Comparison of ENCODE assay signal across 10 cellular contexts in genomic region chr15:40381818-40382529, GRCh38. TPM values are rescaled to one million over a fixed set of nuclear protein-coding genes. Genes with fewer than 3 reads are reported as not detected.
DNase-seq lines count a peak whose midpoint lies in the region; ATAC-seq, FAIRE-seq and TF ChIP-seq lines count a peak whose summit lies in the region.
"Had no signal": no experiment of that assay in that cellular context is flagged by ENCODE, and none has a peak within 500 bp of the region (broad histone marks: within the 10 kb centered on the region; RNA-seq: fewer than 3 reads in every experiment).

No MANE protein-coding gene starts in this region.

- H3K4me3 Mint-ChIP-seq in activated CD4-positive, alpha-beta memory T cell treated with anti-CD3 and anti-CD28 coated beads, Interleukin-2, amount 10 ng/mL, durations not matched to agents 7 days and 5 days: peak overlapping the region; percentile 98
- no peak overlapping the region for H3K4me3 Mint-ChIP-seq in activated CD4-positive, alpha-beta memory T cell treated with anti-CD3 and anti-CD28 coated beads for 36 hours
- no peak overlapping the region for H3K4me3 Mint-ChIP-seq in T-helper 17 cell
- peak overlapping the region in 3 of 10 donors; percentile 98 to 99 (median 98) for H3K4me3 Mint-ChIP-seq in naive thymus-derived CD4-positive, alpha-beta T cell

- DNase-seq in activated CD4-positive, alpha-beta memory T cell treated with anti-CD3 and anti-CD28 coated beads, Interleukin-2, amount 10 ng/mL, durations not matched to agents 7 days and 5 days: no peak
- DNase-seq in activated CD4-positive, alpha-beta memory T cell treated with anti-CD3 and anti-CD28 coated beads for 36 hours: no peak
- DNase-seq in T-helper 17 cell (no peak), kidney (no peak), spleen (peak; percentile 53), NCI-H2029 treated with DMSO at 0.1 percent for 48 hours (lab: John Stamatoyannopoulos, UW) (no peak), GM20000 (ENCODE audit: low spot score) (no peak)
- no peak for DNase-seq in naive thymus-derived CD4-positive, alpha-beta T cell

- H3K27me3 ChIP-seq in spleen (replicated peaks in 1 of 7): no peaks in the 10 kb centered on the region
- H3K27me3 ChIP-seq in naive thymus-derived CD4-positive, alpha-beta T cell (ENCODE audit: control insufficient read depth in 2 of 2, insufficient read depth in 2 of 2, low read length in 2 of 2): no peaks in the 10 kb centered on the region

- no peak overlapping the region for H3K9ac ChIP-seq in kidney (ENCODE audit: low read length in 2 of 2)

- TF ChIP-seq CTCF in kidney (IDR thresholded peaks at IDR 0.05; ENCODE audit: borderline replicate concordance, extremely low read depth, insufficient read depth) (no peak), spleen (IDR thresholded peaks at IDR 0.05 in 8 of 11, conservative IDR thresholded peaks at IDR 0.05 in 3 of 11) (no peak), GM20000 (IDR thresholded peaks at IDR 0.05; ENCODE audit: extremely low read depth, missing control alignments) (no peak)

- CTCF ChIA-PET in activated CD4-positive, alpha-beta memory T cell treated with anti-CD3 and anti-CD28 coated beads, Interleukin-2, amount 10 ng/mL, durations not matched to agents 7 days and 5 days (lab: Charles Lee): interaction anchor here (0.8 to 3.5 kb wide), 5 partner anchors 14 to 44 kb away, joined by 3 to 19 read pairs (median 5); no protein-coding TSS in a partner anchor
- CTCF ChIA-PET in activated CD4-positive, alpha-beta memory T cell treated with anti-CD3 and anti-CD28 coated beads for 36 hours (lab: Charles Lee): interaction anchor here (0.6 to 3.7 kb wide), 5 partner anchors 15 to 107 kb away, joined by 3 to 22 read pairs (median 9); no protein-coding TSS in a partner anchor
- CTCF ChIA-PET in naive thymus-derived CD4-positive, alpha-beta T cell (lab: Charles Lee): interaction anchor here (1.3 to 1.4 kb wide), 3 partner anchors 12 to 44 kb away, joined by 3 to 5 read pairs (median 4); no protein-coding TSS in a partner anchor

- FAIRE-seq in kidney (lab: Jason Lieb, UNC): no peak

- POLR2A ChIA-PET in activated CD4-positive, alpha-beta memory T cell treated with anti-CD3 and anti-CD28 coated beads, Interleukin-2, amount 10 ng/mL, durations not matched to agents 7 days and 5 days (lab: Charles Lee): interaction anchor here (0.6 to 6.5 kb wide), 15 partner anchors 10 to 68 kb away, joined by 3 to 41 read pairs (median 4); partner anchors contain the start of gene IVD
- POLR2A ChIA-PET in activated CD4-positive, alpha-beta memory T cell treated with anti-CD3 and anti-CD28 coated beads for 36 hours (lab: Charles Lee): interaction anchor here (0.7 to 1.8 kb wide), 3 partner anchors 7 to 25 kb away, joined by 3 to 6 read pairs (median 4); no protein-coding TSS in a partner anchor
- POLR2A ChIA-PET in naive thymus-derived CD4-positive, alpha-beta T cell (lab: Charles Lee): interaction anchor here (1.0 to 2.2 kb wide), 7 partner anchors 10 to 71 kb away, joined by 3 to 19 read pairs (median 4); partner anchors contain the start of gene IVD

- no peak overlapping the region for H3K27ac Mint-ChIP-seq in activated CD4-positive, alpha-beta memory T cell treated with anti-CD3 and anti-CD28 coated beads, Interleukin-2, amount 10 ng/mL, durations not matched to agents 7 days and 5 days
- no peak overlapping the region for H3K27ac Mint-ChIP-seq in activated CD4-positive, alpha-beta memory T cell treated with anti-CD3 and anti-CD28 coated beads for 36 hours
- peak overlapping the region; percentile 79 for H3K27ac Mint-ChIP-seq in T-helper 17 cell
- peak overlapping the region in 2 of 9 donors; percentile 23 to 91 for H3K27ac Mint-ChIP-seq in naive thymus-derived CD4-positive, alpha-beta T cell

- no peak for TF ChIP-seq POLR2A in spleen (IDR thresholded peaks at IDR 0.05)

- H3K27ac ChIP-seq in kidney (ENCODE audit: low read depth in 2 of 2, low read length in 2 of 2): no peak overlapping the region
- peak overlapping the region in 1 of 8 donors; percentile 81 for H3K27ac ChIP-seq in spleen
- no peak overlapping the region for H3K27ac ChIP-seq in naive thymus-derived CD4-positive, alpha-beta T cell (ENCODE audit: low read depth, low read length)

- H3K9me3 ChIP-seq in T-helper 17 cell (ENCODE audit: control insufficient read depth, low read length, poor library complexity, severe bottlenecking) (no peaks in the 10 kb centered on the region), kidney (ENCODE audit: control insufficient read depth in 1 of 2, low read length in 2 of 2) (no peaks in the 10 kb centered on the region), spleen (no peaks in the 10 kb centered on the region)
- H3K9me3 ChIP-seq in naive thymus-derived CD4-positive, alpha-beta T cell (ENCODE audit: control insufficient read depth in 2 of 3, low read length in 3 of 3): no peaks in the 10 kb centered on the region

- 92 to 95% (median 92%) methylated on average over 11 of the region's 11 CpGs for WGBS in spleen, 5 donors

- H3K36me3 ChIP-seq in kidney (ENCODE audit: control insufficient read depth in 1 of 2, insufficient read depth in 2 of 2, low read length in 2 of 2): peaks cover 0 to 5% of the 10 kb centered on the region in 2 donors
- H3K36me3 ChIP-seq in spleen: peaks cover 3 to 14% (median 8%) of the 10 kb centered on the region in 6 donors
- H3K36me3 ChIP-seq in naive thymus-derived CD4-positive, alpha-beta T cell (ENCODE audit: control insufficient read depth in 2 of 3, insufficient read depth in 3 of 3, low read length in 3 of 3): peaks cover 0 to 9% (median 0%) of the 10 kb centered on the region in 3 experiments

- peaks cover 32% of the 10 kb centered on the region for H3K4me1 Mint-ChIP-seq in activated CD4-positive, alpha-beta memory T cell treated with anti-CD3 and anti-CD28 coated beads, Interleukin-2, amount 10 ng/mL, durations not matched to agents 7 days and 5 days
- H3K4me1 Mint-ChIP-seq in activated CD4-positive, alpha-beta memory T cell treated with anti-CD3 and anti-CD28 coated beads for 36 hours (ENCODE audit: low read depth): peaks cover 14% of the 10 kb centered on the region
- H3K4me1 Mint-ChIP-seq in T-helper 17 cell: peaks cover 19% of the 10 kb centered on the region
- peaks cover 16 to 26% (median 22%) of the 10 kb centered on the region in 7 donors for H3K4me1 Mint-ChIP-seq in naive thymus-derived CD4-positive, alpha-beta T cell

- H3K4me1 ChIP-seq in kidney (ENCODE audit: control insufficient read depth in 1 of 2, insufficient read depth in 1 of 2, low read depth in 1 of 2, low read length in 2 of 2) (peaks cover 9 to 11% of the 10 kb centered on the region in 2 donors), spleen (peaks cover 0 to 38% (median 23%) of the 10 kb centered on the region in 6 donors)
- peaks cover 6 to 7% of the 10 kb centered on the region in 2 donors for H3K4me1 ChIP-seq in naive thymus-derived CD4-positive, alpha-beta T cell (ENCODE audit: control insufficient read depth in 2 of 2, insufficient read depth in 2 of 2, low read length in 2 of 2)

- peaks cover 5% of the 10 kb centered on the region for H3K27me3 Mint-ChIP-seq in activated CD4-positive, alpha-beta memory T cell treated with anti-CD3 and anti-CD28 coated beads, Interleukin-2, amount 10 ng/mL, durations not matched to agents 7 days and 5 days
- no peaks in the 10 kb centered on the region for H3K27me3 Mint-ChIP-seq in activated CD4-positive, alpha-beta memory T cell treated with anti-CD3 and anti-CD28 coated beads for 36 hours
- no peaks in the 10 kb centered on the region for H3K27me3 Mint-ChIP-seq in T-helper 17 cell
- peaks cover 0 to 18% (median 0%) of the 10 kb centered on the region in 5 donors for H3K27me3 Mint-ChIP-seq in naive thymus-derived CD4-positive, alpha-beta T cell

- ATAC-seq in T-helper 17 cell: no peak
- ATAC-seq in naive thymus-derived CD4-positive, alpha-beta T cell: no peak

- H3K36me3 Mint-ChIP-seq in activated CD4-positive, alpha-beta memory T cell treated with anti-CD3 and anti-CD28 coated beads, Interleukin-2, amount 10 ng/mL, durations not matched to agents 7 days and 5 days (ENCODE audit: low read depth): peaks cover 30% of the 10 kb centered on the region
- peaks cover 14% of the 10 kb centered on the region for H3K36me3 Mint-ChIP-seq in activated CD4-positive, alpha-beta memory T cell treated with anti-CD3 and anti-CD28 coated beads for 36 hours
- no peaks in the 10 kb centered on the region for H3K36me3 Mint-ChIP-seq in T-helper 17 cell (ENCODE audit: low read depth)
- peaks cover 0 to 21% (median 5%) of the 10 kb centered on the region in 5 donors for H3K36me3 Mint-ChIP-seq in naive thymus-derived CD4-positive, alpha-beta T cell

- H3K4me3 ChIP-seq in kidney (ENCODE audit: low read length in 2 of 2) (peak overlapping the region; percentile 86 to 87), spleen (peak overlapping the region in 1 of 8 donors; percentile 95)
- H3K4me3 ChIP-seq in naive thymus-derived CD4-positive, alpha-beta T cell (ENCODE audit: low read length): no peak overlapping the region

- intact Hi-C loops in activated CD4-positive, alpha-beta memory T cell treated with anti-CD3 and anti-CD28 coated beads for 36 hours (cut with micrococcal nuclease): loop anchor here (1.0 to 2.0 kb wide), 2 partner anchors 17 to 23 kb away; partner anchors contain the start of gene IVD
- intact Hi-C loops in kidney (cut with DNase I): no loop called here
- intact Hi-C loops in spleen (cut with DNase I; ENCODE audit: low total_unique reads): no loop called here
- intact Hi-C loops in naive thymus-derived CD4-positive, alpha-beta T cell (cut with micrococcal nuclease): loop anchor here (1.0 to 5.0 kb wide), 11 partner anchors 14 to 425 kb away; partner anchors contain the start of genes DISP2 (in 2 of the 2), BAHD1 (in 1 of the 2), DNAJC17 (in 1 of the 2) and IVD (in 1 of the 2)

- no peaks in the 10 kb centered on the region for H3K9me3 Mint-ChIP-seq in activated CD4-positive, alpha-beta memory T cell treated with anti-CD3 and anti-CD28 coated beads, Interleukin-2, amount 10 ng/mL, durations not matched to agents 7 days and 5 days
- no peaks in the 10 kb centered on the region for H3K9me3 Mint-ChIP-seq in activated CD4-positive, alpha-beta memory T cell treated with anti-CD3 and anti-CD28 coated beads for 36 hours
- H3K9me3 Mint-ChIP-seq in naive thymus-derived CD4-positive, alpha-beta T cell: no peaks in the 10 kb centered on the region
- H3K9me3 Mint-ChIP-seq: nephron progenitor cell had no signal

RNA-seq across cellular contexts. Expression of gene KNSTRN, which starts 0.5 kb away (rescaled TPM):
- total RNA-seq in activated CD4-positive, alpha-beta memory T cell treated with anti-CD3 and anti-CD28 coated beads, Interleukin-2, amount 10 ng/mL, durations not matched to agents 7 days and 5 days: 10 to 100 TPM; 54.2 to 54.3 TPM
- total RNA-seq in activated CD4-positive, alpha-beta memory T cell treated with anti-CD3 and anti-CD28 coated beads for 36 hours: 10 to 100 TPM; 59.8 to 61.5 TPM
- total RNA-seq in T-helper 17 cell: 1 to 10 TPM; 2.2 to 4.9 TPM
- 7.4 TPM for total RNA-seq in kidney
- polyA plus RNA-seq in kidney (ENCODE audit: insufficient read depth, low read depth, low replicate concordance): 5.5 TPM
- 10 to 100 TPM in 4 of 7 donors, 1 to 10 TPM in 3; 8.3 to 16.8 (median 11.5) TPM for total RNA-seq in spleen
- polyA plus RNA-seq in spleen: 10 to 100 TPM in 1 of 3 donors, 1 to 10 TPM in 2; 6.0 to 10.3 (median 9.0) TPM
- total RNA-seq in naive thymus-derived CD4-positive, alpha-beta T cell: 10 to 100 TPM in 1 of 5 experiments, 1 to 10 TPM in 4; 3.7 to 39.6 (median 6.2) TPM
- 1 to 10 TPM; 3.7 to 5.2 TPM for polyA plus RNA-seq in naive thymus-derived CD4-positive, alpha-beta T cell

RNA-seq across cellular contexts. Expression of gene IVD, which starts 23.6 kb away (rescaled TPM):
- 10 to 100 TPM; 38.1 to 38.4 TPM for total RNA-seq in activated CD4-positive, alpha-beta memory T cell treated with anti-CD3 and anti-CD28 coated beads, Interleukin-2, amount 10 ng/mL, durations not matched to agents 7 days and 5 days
- total RNA-seq in activated CD4-positive, alpha-beta memory T cell treated with anti-CD3 and anti-CD28 coated beads for 36 hours: 10 to 100 TPM; 37.3 to 38.7 TPM
- 10 to 100 TPM; 30.1 to 37.0 TPM for total RNA-seq in T-helper 17 cell
- 76.9 TPM for total RNA-seq in kidney
- polyA plus RNA-seq in kidney (ENCODE audit: insufficient read depth, low read depth, low replicate concordance): 83.0 TPM
- total RNA-seq in spleen: 10 to 100 TPM; 39.6 to 93.9 (median 61.6) TPM
- 10 to 100 TPM; 25.1 to 44.4 (median 35.1) TPM for polyA plus RNA-seq in spleen
- 10 to 100 TPM; 47.2 to 81.8 (median 64.7) TPM for total RNA-seq in naive thymus-derived CD4-positive, alpha-beta T cell
- 10 to 100 TPM; 27.1 to 42.4 TPM for polyA plus RNA-seq in naive thymus-derived CD4-positive, alpha-beta T cell

RNA-seq across cellular contexts. Expression of gene DISP2, which starts 24.0 kb away (rescaled TPM):
- under 1 TPM; 0.03 to 0.18 TPM for total RNA-seq in activated CD4-positive, alpha-beta memory T cell treated with anti-CD3 and anti-CD28 coated beads, Interleukin-2, amount 10 ng/mL, durations not matched to agents 7 days and 5 days
- under 1 TPM; 0.02 to 0.05 TPM for total RNA-seq in activated CD4-positive, alpha-beta memory T cell treated with anti-CD3 and anti-CD28 coated beads for 36 hours
- total RNA-seq in T-helper 17 cell: under 1 TPM; 0.02 to 0.03 TPM
- total RNA-seq in kidney: 0.69 TPM
- polyA plus RNA-seq in kidney (ENCODE audit: insufficient read depth, low read depth, low replicate concordance): 0.04 TPM
- total RNA-seq in spleen: 1 to 10 TPM in 2 of 7 donors, under 1 TPM in 4, not detected in 1; 0.05 to 3.0 (median 0.45) TPM
- under 1 TPM; 0.47 to 0.63 (median 0.54) TPM for polyA plus RNA-seq in spleen
- under 1 TPM in 4 of 5 experiments, not detected in 1; 0.05 to 0.51 (median 0.07) TPM for total RNA-seq in naive thymus-derived CD4-positive, alpha-beta T cell
- not detected for polyA plus RNA-seq in naive thymus-derived CD4-positive, alpha-beta T cell

RNA-seq across cellular contexts. Expression of gene PHGR1, which starts 31.1 kb away (rescaled TPM):
- total RNA-seq in activated CD4-positive, alpha-beta memory T cell treated with anti-CD3 and anti-CD28 coated beads, Interleukin-2, amount 10 ng/mL, durations not matched to agents 7 days and 5 days: not detected
- total RNA-seq in activated CD4-positive, alpha-beta memory T cell treated with anti-CD3 and anti-CD28 coated beads for 36 hours: not detected
- total RNA-seq in T-helper 17 cell (not detected), kidney (not detected), spleen (not detected)
- polyA plus RNA-seq in kidney (ENCODE audit: insufficient read depth, low read depth, low replicate concordance) (not detected), spleen (1 to 10 TPM in 1 of 3 donors, under 1 TPM in 1, not detected in 1; 0.67 to 4.9 TPM)
- total RNA-seq in naive thymus-derived CD4-positive, alpha-beta T cell: not detected
- polyA plus RNA-seq in naive thymus-derived CD4-positive, alpha-beta T cell: not detected
- total RNA-seq: A673 had no signal

RNA-seq across cellular contexts. Expression of gene CCDC9B, which starts 41.2 kb away (rescaled TPM):
- 1 to 10 TPM; 2.0 to 2.6 TPM for total RNA-seq in activated CD4-positive, alpha-beta memory T cell treated with anti-CD3 and anti-CD28 coated beads, Interleukin-2, amount 10 ng/mL, durations not matched to agents 7 days and 5 days
- 1 to 10 TPM in 1 of 2 experiments, under 1 TPM in 1; 0.53 to 1.6 TPM for total RNA-seq in activated CD4-positive, alpha-beta memory T cell treated with anti-CD3 and anti-CD28 coated beads for 36 hours
- total RNA-seq in T-helper 17 cell: 1 to 10 TPM; 4.1 to 5.3 TPM
- 60.0 TPM for total RNA-seq in kidney
- polyA plus RNA-seq in kidney (ENCODE audit: insufficient read depth, low read depth, low replicate concordance): 4.7 TPM
- total RNA-seq in spleen: 10 to 100 TPM in 3 of 7 donors, 1 to 10 TPM in 4; 3.5 to 19.4 (median 9.4) TPM
- polyA plus RNA-seq in spleen: 1 to 10 TPM; 2.2 to 8.0 (median 3.1) TPM
- 1 to 10 TPM in 4 of 5 experiments, under 1 TPM in 1; 0.73 to 2.7 (median 1.6) TPM for total RNA-seq in naive thymus-derived CD4-positive, alpha-beta T cell
- under 1 TPM; 0.07 to 0.30 TPM for polyA plus RNA-seq in naive thymus-derived CD4-positive, alpha-beta T cell

Comparison
In these comparisons a context has a peak if more than half of its experiments do, and no peak if none do; other contexts are left out.
1. intact Hi-C loops: an anchor here in activated CD4-positive, alpha-beta memory T cell treated with anti-CD3 and anti-CD28 coated beads for 36 hours (1.0 to 2.0 kb wide) and naive thymus-derived CD4-positive, alpha-beta T cell (1.0 to 5.0 kb wide); none called in kidney and spleen.